ENCODE assay signal across 17 cellular contexts in genomic region chr18:44588466-44588865, GRCh38.
A peak's percentile ranks its signal among the peaks of the same experiment; 100 is the strongest.
DNase-seq lines count a peak whose midpoint lies in the region; TF ChIP-seq lines count a peak whose summit lies in the region.
"Had no signal": no experiment of that assay in that cellular context is flagged by ENCODE, and none has a peak within 500 bp of the region (broad histone marks: within the 10 kb centered on the region; RNA-seq: fewer than 3 reads in every experiment).

No MANE protein-coding gene starts in this region.

- no peak overlapping the region for H3K9ac ChIP-seq in GM23248
- H3K9ac ChIP-seq: BLaER1 had no signal

- peaks cover 35% of the 10 kb centered on the region for H3F3A ChIP-seq in GM23248 (ENCODE audit: insufficient read depth)

- no peak for TF ChIP-seq CTCF in fibroblast of the aortic adventitia (IDR thresholded peaks at IDR 0.05; ENCODE audit: insufficient read depth, low read length)
- no peak for TF ChIP-seq CTCF in tibial artery (IDR thresholded peaks at IDR 0.05)
- TF ChIP-seq CTCF in CD14-positive monocyte (IDR thresholded peaks at IDR 0.05): no peak

- no peak for DNase-seq in GM23248
- DNase-seq in amniotic epithelial cell (ENCODE audit: low read depth): peak; percentile 29
- DNase-seq in fibroblast of the aortic adventitia (ENCODE audit: low read depth): peak; percentile 22
- DNase-seq in tibial artery: no peak
- no peak for DNase-seq in CD14-positive monocyte (ENCODE audit: low spot score)
- DNase-seq in DMS153 treated with DMSO at 0.1 percent for 48 hours (lab: John Stamatoyannopoulos, UW; ENCODE audit: unreplicated experiment): no peak
- DNase-seq in superior temporal gyrus (ENCODE audit: extremely low spot score): no peak
- DNase-seq: Calu3; CD8-positive, alpha-beta T cell; GOT3; NCI-H1105 treated with DMSO at 0.1 percent for 48 hours; NCI-H1694; NCI-H2081 treated with DMSO at 0.1 percent for 48 hours; NCI-H510A had no signal

- H3K79me2 ChIP-seq in GM23248 (ENCODE audit: insufficient read depth): no peaks in the 10 kb centered on the region

- H4K20me1 ChIP-seq in GM23248 (ENCODE audit: insufficient read depth): no peaks in the 10 kb centered on the region
- H4K20me1 ChIP-seq: BLaER1 had no signal

- 0 out of 2 replicates have a peak overlapping the region, but pooled peaks have one; percentile 5 for H2AFZ ChIP-seq in GM23248

- H3K27me3 ChIP-seq in GM23248 (replicated peaks; ENCODE audit: insufficient read depth): no peaks in the 10 kb centered on the region
- no peaks in the 10 kb centered on the region for H3K27me3 ChIP-seq in tibial artery
- H3K27me3 ChIP-seq: BLaER1, SJSA1 had no signal

- in situ Hi-C loops in GM23248 (cut with MboI): no loop called here

- H3K27ac ChIP-seq in GM23248: no peak overlapping the region
- peak overlapping the region; percentile 74 to 85 for H3K27ac ChIP-seq in tibial artery
- H3K27ac ChIP-seq: A549, BLaER1 had no signal

- H3K9me3 Mint-ChIP-seq in CD14-positive monocyte: no peaks in the 10 kb centered on the region
- H3K9me3 Mint-ChIP-seq: CD8-positive, alpha-beta T cell had no signal

- no peak overlapping the region for H3K27ac Mint-ChIP-seq in CD14-positive monocyte
- H3K27ac Mint-ChIP-seq: CD8-positive, alpha-beta T cell had no signal

- H3K4me3 ChIP-seq in GM23248 (no peak overlapping the region), fibroblast of the aortic adventitia (ENCODE audit: low read depth, low read length) (no peak overlapping the region), tibial artery (no peak overlapping the region)
- H3K4me3 ChIP-seq: A549, BLaER1, SJSA1 had no signal

- intact Hi-C loops in tibial artery (cut with DNase I; ENCODE audit: low total_unique reads): no loop called here
- intact Hi-C loops in CD14-positive monocyte (cut with micrococcal nuclease): no loop called here

- H3K4me2 ChIP-seq in GM23248 (ENCODE audit: unreplicated experiment): no peak overlapping the region
- H3K4me2 ChIP-seq: A549, BLaER1 had no signal

- no peaks in the 10 kb centered on the region for H3K36me3 Mint-ChIP-seq in CD14-positive monocyte
- H3K36me3 Mint-ChIP-seq: CD8-positive, alpha-beta T cell had no signal

- H3K4me1 ChIP-seq in GM23248 (ENCODE audit: insufficient read depth): peaks cover 42% of the 10 kb centered on the region
- H3K4me1 ChIP-seq in tibial artery: peaks cover 0 to 55% (median 34%) of the 10 kb centered on the region in 4 donors
- H3K4me1 ChIP-seq: A549, BLaER1 had no signal

- no peak overlapping the region for H3K4me3 Mint-ChIP-seq in CD14-positive monocyte
- H3K4me3 Mint-ChIP-seq: CD8-positive, alpha-beta T cell had no signal

- H3K9me3 ChIP-seq in GM23248 (ENCODE audit: low read depth) (no peaks in the 10 kb centered on the region), tibial artery (no peaks in the 10 kb centered on the region)
- H3K9me3 ChIP-seq: A549, BLaER1, SJSA1 had no signal

- 84 to 92% methylated on average over 2 of the region's 2 CpGs for WGBS in GM23248 (ENCODE audit: low coverage in 1 of 2, low lambda C conversion rate in 2 of 2, missing lambda C conversion rate in 2 of 2), 2 experiments

- H3K4me1 Mint-ChIP-seq in CD14-positive monocyte: no peaks in the 10 kb centered on the region

- no peaks in the 10 kb centered on the region for H3K36me3 ChIP-seq in GM23248 (ENCODE audit: low read depth)
- H3K36me3 ChIP-seq in tibial artery: no peaks in the 10 kb centered on the region
- H3K36me3 ChIP-seq: BLaER1, SJSA1 had no signal

- H3K27me3 Mint-ChIP-seq in CD14-positive monocyte (ENCODE audit: low read depth in 3 of 3): peaks cover 0 to 2% (median 0%) of the 10 kb centered on the region in 3 donors

- H3K9me2 ChIP-seq in GM23248 (ENCODE audit: insufficient read depth): no peaks in the 10 kb centered on the region

Comparison
In these comparisons a context has a peak if more than half of its experiments do, and no peak if none do; other contexts are left out.
1. DNase-seq: peak in amniotic epithelial cell (single experiment) and fibroblast of the aortic adventitia (single experiment); none in GM23248 (single experiment), tibial artery (0 of 2), CD14-positive monocyte (single experiment), DMS153 treated with DMSO at 0.1 percent for 48 hours (single experiment) and superior temporal gyrus (single experiment).